Comparison of ENCODE assay signal across 23 cellular contexts in genomic region chr3:155512867-155513261, GRCh38.
DNase-seq lines count a peak whose midpoint lies in the region; ATAC-seq, FAIRE-seq and TF ChIP-seq lines count a peak whose summit lies in the region.
"Had no signal": no experiment of that assay in that cellular context is flagged by ENCODE, and none has a peak within 500 bp of the region (broad histone marks: within the 10 kb centered on the region; RNA-seq: fewer than 3 reads in every experiment).

No MANE protein-coding gene starts in this region.

- in situ Hi-C loops in GM23248 (cut with MboI), result no loop called here

- 55 to 66% methylated on average over 5 of the region's 5 CpGs for WGBS in GM23248 (ENCODE audit: low coverage in 1 of 2, low lambda C conversion rate in 2 of 2, missing lambda C conversion rate in 2 of 2), 2 experiments

- no peaks in the 10 kb centered on the region for H3K27me3 ChIP-seq in GM23248 (replicated peaks; ENCODE audit: insufficient read depth)
- no peaks in the 10 kb centered on the region for H3K27me3 ChIP-seq in RWPE2 (ENCODE audit: insufficient read depth, poor library complexity, severe bottlenecking)
- H3K27me3 ChIP-seq in keratinocyte (ENCODE audit: control insufficient read depth, extremely low read depth, insufficient read depth, low read length), result no peaks in the 10 kb centered on the region
- H3K27me3 ChIP-seq: SJCRH30 had no signal

- H2AFZ ChIP-seq in GM23248 (no peak overlapping the region), keratinocyte (ENCODE audit: control insufficient read depth, low read length) (peak overlapping the region; percentile 82)

- ATAC-seq in RWPE2 (ENCODE audit: low read depth) (peak; percentile 92), HG03175 (IDR thresholded peaks at IDR 0.05; ENCODE audit: unreplicated experiment) (no peak)
- no peak for ATAC-seq in activated naive CD4-positive, alpha-beta T cell treated with anti-CD3 and anti-CD28 coated beads, Interleukin-2, amount 50 U/mL, for 72 hours
- ATAC-seq: Panc1, SK-N-SH treated with all-trans-retinoic acid at 6 μM for 48 hours had no signal

- H3K4me3 ChIP-seq in GM23248, result no peak overlapping the region
- H3K4me3 ChIP-seq in RWPE2 (ENCODE audit: severe bottlenecking), result no peak overlapping the region
- no peak overlapping the region for H3K4me3 ChIP-seq in epithelial cell of esophagus (ENCODE audit: low read length)
- no peak overlapping the region for H3K4me3 ChIP-seq in keratinocyte (ENCODE audit: control insufficient read depth in 2 of 3, extremely low read depth in 1 of 3, insufficient read depth in 2 of 3, low read depth in 1 of 3, low read length in 3 of 3)
- H3K4me3 ChIP-seq: SJCRH30 had no signal

- H3K36me3 Mint-ChIP-seq in activated naive CD4-positive, alpha-beta T cell treated with anti-CD3 and anti-CD28 coated beads, Interleukin-2, amount 50 U/mL, for 72 hours, result peaks cover 6 to 12% of the 10 kb centered on the region in 2 donors

- dilution Hi-C loops in keratinocyte (cut with MboI; ENCODE audit: extremely low pct_ligation_motif_present, low sequenced_read_pairs), result no loop called here

- H3K9me1 ChIP-seq in keratinocyte (ENCODE audit: control insufficient read depth, extremely low read depth, insufficient read depth, low read length), result no peaks in the 10 kb centered on the region

- H3K4me2 ChIP-seq in GM23248 (ENCODE audit: unreplicated experiment), result no peak overlapping the region
- H3K4me2 ChIP-seq in keratinocyte (ENCODE audit: control insufficient read depth, extremely low read depth, insufficient read depth, low read depth, low read length), result peak overlapping the region; percentile 57

- no peaks in the 10 kb centered on the region for H3K9me2 ChIP-seq in GM23248 (ENCODE audit: insufficient read depth)

- no peaks in the 10 kb centered on the region for H3F3A ChIP-seq in GM23248 (ENCODE audit: insufficient read depth)

- H3K9ac ChIP-seq in GM23248, result no peak overlapping the region
- H3K9ac ChIP-seq in keratinocyte (ENCODE audit: control insufficient read depth, extremely low read depth, insufficient read depth, low read length), result no peak overlapping the region

- TF ChIP-seq CTCF in RWPE2 (IDR thresholded peaks at IDR 0.05; ENCODE audit: poor library complexity, severe bottlenecking), result no peak
- TF ChIP-seq CTCF in epithelial cell of esophagus (IDR thresholded peaks at IDR 0.05; ENCODE audit: insufficient read depth, low read depth, low read length, missing control alignments), result no peak
- no peak for TF ChIP-seq CTCF in keratinocyte (optimal IDR thresholded peaks at IDR 0.05 in 1 of 3, IDR thresholded peaks at IDR 0.05 in 1 of 3, conservative IDR thresholded peaks at IDR 0.05 in 1 of 3; ENCODE audit: extremely low read depth in 1 of 3, insufficient read depth in 2 of 3, low read length in 3 of 3)

- peaks cover 7 to 8% of the 10 kb centered on the region in 2 donors for H3K9me3 Mint-ChIP-seq in activated naive CD4-positive, alpha-beta T cell treated with anti-CD3 and anti-CD28 coated beads, Interleukin-2, amount 50 U/mL, for 72 hours

- H4K20me1 ChIP-seq in GM23248 (ENCODE audit: insufficient read depth) (no peaks in the 10 kb centered on the region), keratinocyte (ENCODE audit: control insufficient read depth, extremely low read depth, insufficient read depth, low read length) (no peaks in the 10 kb centered on the region)

- H3K27ac ChIP-seq in GM23248 (no peak overlapping the region), RWPE2 (ENCODE audit: poor library complexity, severe bottlenecking) (peak overlapping the region; percentile 74), keratinocyte (ENCODE audit: control insufficient read depth, insufficient read depth, low read length) (peak overlapping the region; percentile 43)
- H3K27ac ChIP-seq: SJCRH30 had no signal

- DNase-seq in GM23248, result peak; percentile 18
- no peak for DNase-seq in RWPE2 (ENCODE audit: low spot score)
- peak; percentile 94 for DNase-seq in epithelial cell of esophagus (ENCODE audit: low read depth)
- DNase-seq in keratinocyte (ENCODE audit: low read depth, low spot score), result peak; percentile 44
- no peak for DNase-seq in HK-2 (ENCODE audit: unreplicated experiment)
- DNase-seq in activated naive CD4-positive, alpha-beta T cell treated with anti-CD3 and anti-CD28 coated beads, Interleukin-2, amount 50 U/mL, for 72 hours (ENCODE audit: low spot score in 2 of 2), result no peak
- no peak for DNase-seq in SIG-M5 (lab: John Stamatoyannopoulos, UW)
- DNase-seq: Calu3, DMS79 treated with DMSO at 0.1 percent for 48 hours, H9, Kasumi-1, MV-4-11, NCI-H1105, NCI-H1436 treated with DMSO at 0.1 percent for 48 hours, NCI-H187 treated with DMSO at 0.1 percent for 48 hours, NCI-H446 treated with DMSO at 0.1 percent for 48 hours, NCI-H526, NCI-H82 had no signal

- no peaks in the 10 kb centered on the region for H3K36me3 ChIP-seq in GM23248 (ENCODE audit: low read depth)
- H3K36me3 ChIP-seq in RWPE2 (ENCODE audit: low read depth), result no peaks in the 10 kb centered on the region
- H3K36me3 ChIP-seq in keratinocyte (ENCODE audit: control insufficient read depth in 2 of 2, extremely low read depth in 1 of 2, insufficient read depth in 2 of 2, low read length in 2 of 2), result no peaks in the 10 kb centered on the region
- H3K36me3 ChIP-seq: SJCRH30 had no signal

- H3K79me2 ChIP-seq in GM23248 (ENCODE audit: insufficient read depth), result no peaks in the 10 kb centered on the region
- no peaks in the 10 kb centered on the region for H3K79me2 ChIP-seq in keratinocyte (ENCODE audit: control insufficient read depth, insufficient read depth, low read length)

- H3K27ac Mint-ChIP-seq in activated naive CD4-positive, alpha-beta T cell treated with anti-CD3 and anti-CD28 coated beads, Interleukin-2, amount 50 U/mL, for 72 hours, result no peak overlapping the region

- 0 out of 2 replicates have a peak, but pooled peaks cover under 1% of the 10 kb centered on the region for H3K4me1 ChIP-seq in GM23248 (ENCODE audit: insufficient read depth)
- peaks cover 16% of the 10 kb centered on the region for H3K4me1 ChIP-seq in RWPE2 (ENCODE audit: insufficient read depth, poor library complexity, severe bottlenecking)
- peaks cover 21% of the 10 kb centered on the region for H3K4me1 ChIP-seq in keratinocyte (ENCODE audit: control insufficient read depth, extremely low read depth, insufficient read depth, low read length)
- H3K4me1 ChIP-seq: SJCRH30 had no signal

- FAIRE-seq in keratinocyte (lab: Jason Lieb, UNC), result peak; percentile 99
- FAIRE-seq: GM12892 had no signal

- no peaks in the 10 kb centered on the region for H3K9me3 ChIP-seq in GM23248 (ENCODE audit: low read depth)
- no peaks in the 10 kb centered on the region for H3K9me3 ChIP-seq in RWPE2 (ENCODE audit: severe bottlenecking)
- H3K9me3 ChIP-seq in keratinocyte (ENCODE audit: control insufficient read depth, low read depth, low read length), result no peaks in the 10 kb centered on the region
- H3K9me3 ChIP-seq: SJCRH30 had no signal

Comparison
In these comparisons a context has a peak if more than half of its experiments do, and no peak if none do; other contexts are left out.
1. DNase-seq: peak in GM23248 (single experiment), epithelial cell of esophagus (single experiment) and keratinocyte (single experiment); none in RWPE2 (single experiment), HK-2 (single experiment), activated naive CD4-positive, alpha-beta T cell treated with anti-CD3 and anti-CD28 coated beads, Interleukin-2, amount 50 U/mL, for 72 hours (0 of 2) and SIG-M5 (single experiment).